In genomic region chr10:62050941-62051433, GRCh38 we compare ENCODE assay signal across 8 cellular contexts.
DNase-seq lines count a peak whose midpoint lies in the region; ATAC-seq and TF ChIP-seq lines count a peak whose summit lies in the region.

No MANE protein-coding gene starts in this region.

- no peak for TF ChIP-seq CTCF in NB4 (IDR thresholded peaks at IDR 0.05; ENCODE audit: low read depth, low read length)
- TF ChIP-seq CTCF in fibroblast of villous mesenchyme (IDR thresholded peaks at IDR 0.05; ENCODE audit: insufficient read depth, low read depth, low read length) = no peak

- intact Hi-C loops in posterior vena cava (cut with DNase I) = no loop called here

- ATAC-seq in GM21737 (IDR thresholded peaks at IDR 0.05; ENCODE audit: unreplicated experiment) = peak; percentile 35

- DNase-seq in EH (ENCODE audit: low read depth) (peak; percentile 96), NB4 (ENCODE audit: low read depth) (peak; percentile 57), fibroblast of villous mesenchyme (ENCODE audit: low read depth) (peak; percentile 94), posterior vena cava (ENCODE audit: low spot score) (peak; percentile 88), ureter (ENCODE audit: low spot score) (peak; percentile 59), COR-L47 (lab: John Stamatoyannopoulos, UW) (no peak)
- DNase-seq in activated T-cell treated with anti-CD3 and anti-CD28 coated beads, Interleukin-2, amount 50 U/mL, for 48 hours = peak; percentile 79 to 82

- no peak overlapping the region for H3K4me3 ChIP-seq in NB4 (ENCODE audit: low read depth, low read length)
- H3K4me3 ChIP-seq in fibroblast of villous mesenchyme (ENCODE audit: low read depth, low read length) = peak overlapping the region; percentile 99

- no peak for TF ChIP-seq POLR2A in NB4 (IDR thresholded peaks at IDR 0.05; ENCODE audit: extremely low read depth, insufficient read length)
